Comparison of ENCODE assay signal across 1 cellular context in the genomic region with DNA sequence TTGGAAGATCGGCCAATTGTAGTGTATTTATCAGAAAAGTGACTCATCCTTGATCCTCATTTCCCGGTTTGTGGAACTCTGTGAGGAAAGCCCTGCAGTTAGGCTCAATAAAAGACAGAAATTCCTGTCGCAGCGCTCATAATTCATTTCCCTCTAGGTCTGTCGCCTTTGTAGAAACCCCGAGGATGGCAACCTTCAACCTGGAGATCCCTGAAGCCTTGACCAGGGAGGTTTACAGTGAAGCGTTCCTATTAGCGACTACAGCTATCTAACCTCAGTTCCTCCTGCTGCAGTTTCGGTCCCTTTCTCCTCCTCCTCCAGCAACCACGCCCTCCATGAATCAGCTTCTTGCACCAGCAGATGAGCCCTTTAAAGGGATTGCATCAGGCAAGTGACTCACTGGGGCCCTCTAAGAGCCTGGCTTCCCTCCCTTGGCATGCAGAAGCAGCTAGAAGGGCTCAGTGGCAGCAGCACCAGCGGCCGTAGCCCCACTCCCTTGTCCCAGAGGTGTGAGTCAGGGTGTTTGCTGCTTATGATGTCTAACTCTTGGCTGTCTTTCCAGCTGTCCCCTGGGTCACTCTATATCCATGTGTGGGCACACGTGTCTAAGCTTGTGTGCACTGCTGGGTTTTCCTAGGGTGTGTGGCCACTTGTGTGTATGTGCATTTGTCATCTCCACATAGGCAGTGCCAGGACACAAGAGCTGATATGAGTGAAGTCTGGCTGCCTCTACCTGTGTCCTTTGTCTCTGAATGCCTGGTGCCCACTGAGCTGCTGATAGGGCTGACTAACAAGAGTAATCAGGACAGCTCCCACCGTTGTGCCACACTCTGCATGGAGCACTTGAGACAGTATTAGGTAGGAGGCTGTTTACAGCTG.
TF ChIP-seq lines count a peak whose summit lies in the region.

No MANE protein-coding gene starts in this region.

TF ChIP-seq in HepG2, 621 proteins besides CTCF, POLR2A, EP300 and RAD21 (continued from another document and continues in another):
- TF ChIP-seq ZNF431 (CRISPR knock-in tag; IDR thresholded peaks at IDR 0.05; ENCODE audit: borderline replicate concordance, low read depth) (no peak), PRPF4 (IDR thresholded peaks at IDR 0.05; ENCODE audit: low read depth, low read length, poor library complexity, severe bottlenecking) (no peak), ZNF337 (CRISPR knock-in tag; IDR thresholded peaks at IDR 0.05; ENCODE audit: borderline replicate concordance, low read depth) (no peak), SNAPC2 (CRISPR knock-in tag; IDR thresholded peaks at IDR 0.05) (no peak), HNF4G (IDR thresholded peaks at IDR 0.05; ENCODE audit: borderline replicate concordance, low read depth, low read length) (no peak), HNF4G (CRISPR knock-in tag; IDR thresholded peaks at IDR 0.05; ENCODE audit: borderline replicate concordance, low read depth) (no peak), ZBTB7B (CRISPR knock-in tag; IDR thresholded peaks at IDR 0.05) (no peak), ZFY (CRISPR knock-in tag; IDR thresholded peaks at IDR 0.05) (peak; percentile 70), MBNL3 (CRISPR knock-in tag; conservative IDR thresholded peaks at IDR 0.05) (no peak), SP140L (CRISPR knock-in tag; IDR thresholded peaks at IDR 0.05; ENCODE audit: borderline replicate concordance) (no peak), PHF21A (CRISPR knock-in tag; IDR thresholded peaks at IDR 0.05) (no peak; the same call in 1 of the 2 replicates), HNF4A (CRISPR knock-in tag; IDR thresholded peaks at IDR 0.05) (0 out of 2 replicates have a peak, but pooled peaks have one; percentile 2), MATR3 (CRISPR knock-in tag; IDR thresholded peaks at IDR 0.05) (no peak), DPF2 (CRISPR knock-in tag; IDR thresholded peaks at IDR 0.05; ENCODE audit: borderline replicate concordance, low read depth) (no peak), ELF1 (CRISPR knock-in tag; IDR thresholded peaks at IDR 0.05) (no peak; the same call in 1 of the 2 replicates), IRX3 (CRISPR knock-in tag; IDR thresholded peaks at IDR 0.05; ENCODE audit: borderline replicate concordance, low read depth) (0 out of 2 replicates have a peak, but pooled peaks have one; percentile 18), ZNF44 (CRISPR knock-in tag; IDR thresholded peaks at IDR 0.05) (no peak), ZSCAN9 (CRISPR knock-in tag; IDR thresholded peaks at IDR 0.05; ENCODE audit: borderline replicate concordance) (no peak; the same call in 1 of the 2 replicates), RFX5 (IDR thresholded peaks at IDR 0.05; ENCODE audit: low read depth, low read length) (0 out of 2 replicates have a peak, but pooled peaks have one; percentile 4), ZNF335 (CRISPR knock-in tag; IDR thresholded peaks at IDR 0.05) (0 out of 2 replicates have a peak, but pooled peaks have one; percentile 42), MAFF (IDR thresholded peaks at IDR 0.05; ENCODE audit: low read depth, low read length) (peak; percentile 41; the same call in 1 of the 2 replicates), SAFB2 (CRISPR knock-in tag; IDR thresholded peaks at IDR 0.05; ENCODE audit: borderline replicate concordance, low read depth) (no peak), TAF15 (IDR thresholded peaks at IDR 0.05; ENCODE audit: low read depth, low read length, poor library complexity, severe bottlenecking) (no peak), TBL1XR1 (IDR thresholded peaks at IDR 0.05; ENCODE audit: borderline replicate concordance, low read length, partially characterized antibody) (peak; percentile 63), TSC22D2 (CRISPR knock-in tag; IDR thresholded peaks at IDR 0.05; ENCODE audit: borderline replicate concordance) (no peak), ZNF839 (CRISPR knock-in tag; IDR thresholded peaks at IDR 0.05; ENCODE audit: borderline replicate concordance) (0 out of 2 replicates have a peak, but pooled peaks have one; percentile 78), ZNF563 (CRISPR knock-in tag; IDR thresholded peaks at IDR 0.05) (peak; percentile 62; the same call in 1 of the 2 replicates), ZNF709 (CRISPR knock-in tag; IDR thresholded peaks at IDR 0.05) (0 out of 2 replicates have a peak, but pooled peaks have one; percentile 39), ZNF891 (CRISPR knock-in tag; IDR thresholded peaks at IDR 0.05) (peak; percentile 81; the same call in 1 of the 2 replicates), IKZF4 (CRISPR knock-in tag; IDR thresholded peaks at IDR 0.05; ENCODE audit: borderline replicate concordance, low read depth, not compliant biosample characterization) (no peak), YEATS2 (CRISPR knock-in tag; IDR thresholded peaks at IDR 0.05; ENCODE audit: borderline replicate concordance) (peak; percentile 29; the same call in 1 of the 2 replicates), ZNF446 (CRISPR knock-in tag; IDR thresholded peaks at IDR 0.05) (no peak), SRF (IDR thresholded peaks at IDR 0.05; ENCODE audit: low read depth, low read length) (peak; percentile 53; the same call in 1 of the 2 replicates), HNRNPK (IDR thresholded peaks at IDR 0.05; ENCODE audit: low read depth, low read length, poor library complexity, severe bottlenecking) (no peak), PITX1 (CRISPR knock-in tag; IDR thresholded peaks at IDR 0.05) (peak; percentile 62; the same call in 1 of the 2 replicates), PCBP2 (optimal IDR thresholded peaks at IDR 0.05; ENCODE audit: low read depth, low read length, poor library complexity, severe bottlenecking) (no peak), ISX (CRISPR knock-in tag; conservative IDR thresholded peaks at IDR 0.05) (no peak), ZNF672 (CRISPR knock-in tag; IDR thresholded peaks at IDR 0.05) (no peak), ZFP37 (CRISPR knock-in tag; IDR thresholded peaks at IDR 0.05; ENCODE audit: borderline replicate concordance) (0 out of 2 replicates have a peak, but pooled peaks have one; percentile 56), GLI4 (CRISPR knock-in tag; IDR thresholded peaks at IDR 0.05; ENCODE audit: borderline replicate concordance) (no peak)
- TF ChIP-seq, protein P1, sequence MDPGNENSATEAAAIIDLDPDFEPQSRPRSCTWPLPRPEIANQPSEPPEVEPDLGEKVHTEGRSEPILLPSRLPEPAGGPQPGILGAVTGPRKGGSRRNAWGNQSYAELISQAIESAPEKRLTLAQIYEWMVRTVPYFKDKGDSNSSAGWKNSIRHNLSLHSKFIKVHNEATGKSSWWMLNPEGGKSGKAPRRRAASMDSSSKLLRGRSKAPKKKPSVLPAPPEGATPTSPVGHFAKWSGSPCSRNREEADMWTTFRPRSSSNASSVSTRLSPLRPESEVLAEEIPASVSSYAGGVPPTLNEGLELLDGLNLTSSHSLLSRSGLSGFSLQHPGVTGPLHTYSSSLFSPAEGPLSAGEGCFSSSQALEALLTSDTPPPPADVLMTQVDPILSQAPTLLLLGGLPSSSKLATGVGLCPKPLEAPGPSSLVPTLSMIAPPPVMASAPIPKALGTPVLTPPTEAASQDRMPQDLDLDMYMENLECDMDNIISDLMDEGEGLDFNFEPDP (CRISPR knock-in tag; conservative IDR thresholded peaks at IDR 0.05) = no peak
- TF ChIP-seq, protein P2, sequence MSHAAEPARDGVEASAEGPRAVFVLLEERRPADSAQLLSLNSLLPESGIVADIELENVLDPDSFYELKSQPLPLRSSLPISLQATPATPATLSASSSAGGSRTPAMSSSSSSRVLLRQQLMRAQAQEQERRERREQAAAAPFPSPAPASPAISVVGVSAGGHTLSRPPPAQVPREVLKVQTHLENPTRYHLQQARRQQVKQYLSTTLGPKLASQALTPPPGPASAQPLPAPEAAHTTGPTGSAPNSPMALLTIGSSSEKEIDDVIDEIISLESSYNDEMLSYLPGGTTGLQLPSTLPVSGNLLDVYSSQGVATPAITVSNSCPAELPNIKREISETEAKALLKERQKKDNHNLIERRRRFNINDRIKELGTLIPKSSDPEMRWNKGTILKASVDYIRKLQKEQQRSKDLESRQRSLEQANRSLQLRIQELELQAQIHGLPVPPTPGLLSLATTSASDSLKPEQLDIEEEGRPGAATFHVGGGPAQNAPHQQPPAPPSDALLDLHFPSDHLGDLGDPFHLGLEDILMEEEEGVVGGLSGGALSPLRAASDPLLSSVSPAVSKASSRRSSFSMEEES (CRISPR knock-in tag; IDR thresholded peaks at IDR 0.05) = 0 out of 2 replicates have a peak, but pooled peaks have one; percentile 10
- TF ChIP-seq, protein P3, sequence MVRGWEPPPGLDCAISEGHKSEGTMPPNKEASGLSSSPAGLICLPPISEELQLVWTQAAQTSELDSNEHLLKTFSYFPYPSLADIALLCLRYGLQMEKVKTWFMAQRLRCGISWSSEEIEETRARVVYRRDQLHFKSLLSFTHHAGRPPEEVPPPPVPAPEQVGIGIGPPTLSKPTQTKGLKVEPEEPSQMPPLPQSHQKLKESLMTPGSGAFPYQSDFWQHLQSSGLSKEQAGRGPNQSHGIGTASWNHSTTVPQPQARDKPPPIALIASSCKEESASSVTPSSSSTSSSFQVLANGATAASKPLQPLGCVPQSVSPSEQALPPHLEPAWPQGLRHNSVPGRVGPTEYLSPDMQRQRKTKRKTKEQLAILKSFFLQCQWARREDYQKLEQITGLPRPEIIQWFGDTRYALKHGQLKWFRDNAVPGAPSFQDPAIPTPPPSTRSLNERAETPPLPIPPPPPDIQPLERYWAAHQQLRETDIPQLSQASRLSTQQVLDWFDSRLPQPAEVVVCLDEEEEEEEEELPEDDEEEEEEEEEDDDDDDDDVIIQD (CRISPR knock-in tag; IDR thresholded peaks at IDR 0.05; ENCODE audit: low read depth) = peak; percentile 34; the same call in 1 of the 2 replicates
- TF ChIP-seq, protein P4, sequence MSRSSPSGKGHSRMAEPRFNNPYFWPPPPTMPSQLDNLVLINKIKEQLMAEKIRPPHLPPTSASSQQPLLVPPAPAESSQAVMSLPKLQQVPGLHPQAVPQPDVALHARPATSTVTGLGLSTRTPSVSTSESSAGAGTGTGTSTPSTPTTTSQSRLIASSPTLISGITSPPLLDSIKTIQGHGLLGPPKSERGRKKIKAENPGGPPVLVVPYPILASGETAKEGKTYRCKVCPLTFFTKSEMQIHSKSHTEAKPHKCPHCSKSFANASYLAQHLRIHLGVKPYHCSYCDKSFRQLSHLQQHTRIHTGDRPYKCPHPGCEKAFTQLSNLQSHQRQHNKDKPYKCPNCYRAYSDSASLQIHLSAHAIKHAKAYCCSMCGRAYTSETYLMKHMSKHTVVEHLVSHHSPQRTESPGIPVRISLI (CRISPR knock-in tag; IDR thresholded peaks at IDR 0.05; ENCODE audit: borderline replicate concordance) = no peak
- TF ChIP-seq, protein P5, sequence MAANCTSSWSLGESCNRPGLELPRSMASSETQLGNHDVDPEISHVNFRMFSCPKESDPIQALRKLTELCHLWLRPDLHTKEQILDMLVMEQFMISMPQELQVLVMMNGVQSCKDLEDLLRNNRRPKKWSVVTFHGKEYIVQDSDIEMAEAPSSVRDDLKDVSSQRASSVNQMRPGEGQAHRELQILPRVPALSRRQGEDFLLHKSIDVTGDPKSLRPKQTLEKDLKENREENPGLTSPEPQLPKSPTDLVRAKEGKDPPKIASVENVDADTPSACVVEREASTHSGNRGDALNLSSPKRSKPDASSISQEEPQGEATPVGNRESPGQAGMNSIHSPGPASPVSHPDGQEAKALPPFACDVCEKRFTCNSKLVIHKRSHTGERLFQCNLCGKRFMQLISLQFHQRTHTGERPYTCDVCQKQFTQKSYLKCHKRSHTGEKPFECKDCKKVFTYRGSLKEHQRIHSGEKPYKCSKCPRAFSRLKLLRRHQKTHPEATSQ (CRISPR knock-in tag; IDR thresholded peaks at IDR 0.05; ENCODE audit: borderline replicate concordance) = 0 out of 2 replicates have a peak, but pooled peaks have one; percentile 39
- TF ChIP-seq, protein P6, sequence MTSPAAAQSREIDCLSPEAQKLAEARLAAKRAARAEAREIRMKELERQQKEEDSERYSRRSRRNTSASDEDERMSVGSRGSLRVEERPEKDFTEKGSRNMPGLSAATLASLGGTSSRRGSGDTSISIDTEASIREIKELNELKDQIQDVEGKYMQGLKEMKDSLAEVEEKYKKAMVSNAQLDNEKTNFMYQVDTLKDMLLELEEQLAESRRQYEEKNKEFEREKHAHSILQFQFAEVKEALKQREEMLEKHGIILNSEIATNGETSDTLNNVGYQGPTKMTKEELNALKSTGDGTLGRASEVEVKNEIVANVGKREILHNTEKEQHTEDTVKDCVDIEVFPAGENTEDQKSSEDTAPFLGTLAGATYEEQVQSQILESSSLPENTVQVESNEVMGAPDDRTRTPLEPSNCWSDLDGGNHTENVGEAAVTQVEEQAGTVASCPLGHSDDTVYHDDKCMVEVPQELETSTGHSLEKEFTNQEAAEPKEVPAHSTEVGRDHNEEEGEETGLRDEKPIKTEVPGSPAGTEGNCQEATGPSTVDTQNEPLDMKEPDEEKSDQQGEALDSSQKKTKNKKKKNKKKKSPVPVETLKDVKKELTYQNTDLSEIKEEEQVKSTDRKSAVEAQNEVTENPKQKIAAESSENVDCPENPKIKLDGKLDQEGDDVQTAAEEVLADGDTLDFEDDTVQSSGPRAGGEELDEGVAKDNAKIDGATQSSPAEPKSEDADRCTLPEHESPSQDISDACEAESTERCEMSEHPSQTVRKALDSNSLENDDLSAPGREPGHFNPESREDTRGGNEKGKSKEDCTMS (CRISPR knock-in tag; conservative IDR thresholded peaks at IDR 0.05) = no peak
- TF ChIP-seq, protein P7, sequence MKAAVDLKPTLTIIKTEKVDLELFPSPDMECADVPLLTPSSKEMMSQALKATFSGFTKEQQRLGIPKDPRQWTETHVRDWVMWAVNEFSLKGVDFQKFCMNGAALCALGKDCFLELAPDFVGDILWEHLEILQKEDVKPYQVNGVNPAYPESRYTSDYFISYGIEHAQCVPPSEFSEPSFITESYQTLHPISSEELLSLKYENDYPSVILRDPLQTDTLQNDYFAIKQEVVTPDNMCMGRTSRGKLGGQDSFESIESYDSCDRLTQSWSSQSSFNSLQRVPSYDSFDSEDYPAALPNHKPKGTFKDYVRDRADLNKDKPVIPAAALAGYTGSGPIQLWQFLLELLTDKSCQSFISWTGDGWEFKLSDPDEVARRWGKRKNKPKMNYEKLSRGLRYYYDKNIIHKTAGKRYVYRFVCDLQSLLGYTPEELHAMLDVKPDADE (CRISPR knock-in tag; IDR thresholded peaks at IDR 0.05) = 0 out of 2 replicates have a peak, but pooled peaks have one; percentile 5
- TF ChIP-seq, protein P8, sequence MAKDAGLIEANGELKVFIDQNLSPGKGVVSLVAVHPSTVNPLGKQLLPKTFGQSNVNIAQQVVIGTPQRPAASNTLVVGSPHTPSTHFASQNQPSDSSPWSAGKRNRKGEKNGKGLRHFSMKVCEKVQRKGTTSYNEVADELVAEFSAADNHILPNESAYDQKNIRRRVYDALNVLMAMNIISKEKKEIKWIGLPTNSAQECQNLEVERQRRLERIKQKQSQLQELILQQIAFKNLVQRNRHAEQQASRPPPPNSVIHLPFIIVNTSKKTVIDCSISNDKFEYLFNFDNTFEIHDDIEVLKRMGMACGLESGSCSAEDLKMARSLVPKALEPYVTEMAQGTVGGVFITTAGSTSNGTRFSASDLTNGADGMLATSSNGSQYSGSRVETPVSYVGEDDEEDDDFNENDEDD (CRISPR knock-in tag; IDR thresholded peaks at IDR 0.05; ENCODE audit: borderline replicate concordance) = no peak; the same call in 1 of the 2 replicates
- TF ChIP-seq, protein P9, sequence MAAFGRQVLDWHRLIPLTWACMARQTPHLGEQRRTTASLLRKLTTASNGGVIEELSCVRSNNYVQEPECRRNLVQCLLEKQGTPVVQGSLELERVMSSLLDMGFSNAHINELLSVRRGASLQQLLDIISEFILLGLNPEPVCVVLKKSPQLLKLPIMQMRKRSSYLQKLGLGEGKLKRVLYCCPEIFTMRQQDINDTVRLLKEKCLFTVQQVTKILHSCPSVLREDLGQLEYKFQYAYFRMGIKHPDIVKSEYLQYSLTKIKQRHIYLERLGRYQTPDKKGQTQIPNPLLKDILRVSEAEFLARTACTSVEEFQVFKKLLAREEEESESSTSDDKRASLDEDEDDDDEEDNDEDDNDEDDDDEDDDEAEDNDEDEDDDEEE (CRISPR knock-in tag; IDR thresholded peaks at IDR 0.05) = no peak
